In genomic region chr2:201452058-201452736, GRCh38 we compare ENCODE assay signal across 8 cellular contexts. TPM values are rescaled to one million over a fixed set of nuclear protein-coding genes. Genes with fewer than 3 reads are reported as not detected.
DNase-seq lines count a peak whose midpoint lies in the region; ATAC-seq and TF ChIP-seq lines count a peak whose summit lies in the region.

No MANE protein-coding gene starts in this region.

- 15% methylated on average over 29 of the region's 45 CpGs for WGBS in mammary epithelial cell (ENCODE audit: low coverage, missing lambda C conversion rate)
- 3% methylated on average over 45 of the region's 45 CpGs for WGBS in liver

- dilution Hi-C loops in mammary epithelial cell (cut with HindIII; ENCODE audit: low sequenced_read_pairs) = no loop called here

- H3K36me3 ChIP-seq in mammary epithelial cell (ENCODE audit: insufficient read depth, low read length) (no peaks in the 10 kb centered on the region), liver (ENCODE audit: control insufficient read depth in 4 of 4, insufficient read depth in 3 of 4, low read depth in 1 of 4, low read length in 3 of 4) (no peaks in the 10 kb centered on the region), thoracic aorta (peaks cover 3% of the 10 kb centered on the region)

- H3K79me2 ChIP-seq in mammary epithelial cell (ENCODE audit: insufficient read depth, low read length) = peaks cover 38% of the 10 kb centered on the region

- DNase-seq in NCI-H345 treated with DMSO at 0.1 percent for 48 hours (lab: John Stamatoyannopoulos, UW; ENCODE audit: unreplicated experiment) = peak; percentile 24
- no peak for DNase-seq in NCI-H345 (lab: John Stamatoyannopoulos, UW)
- peak; percentile 46 to 62 for DNase-seq in Kasumi-1 (lab: John Stamatoyannopoulos, UW)
- peak; percentile 16 for DNase-seq in mammary epithelial cell
- DNase-seq in thoracic aorta (ENCODE audit: low spot score) = no peak
- DNase-seq in HT-29 (ENCODE audit: low spot score) = no peak

- intact Hi-C loops in mammary epithelial cell (cut with micrococcal nuclease) = loop anchor here (5.0 kb wide), 2 partner anchors 190 to 215 kb away; partner anchors contain the start of gene TMEM237

- no peak for ATAC-seq in thoracic aorta (ENCODE audit: insufficient number of reproducible peaks, low FRiP score, low read depth)
- ATAC-seq in HG03565 (IDR thresholded peaks at IDR 0.05; ENCODE audit: unreplicated experiment) = no peak

- BruUV-seq in mammary epithelial cell (replicated peaks; lab: Mats Ljungman, UMichigan) = TSS peak; percentile 83

- H3K9me3 ChIP-seq in mammary epithelial cell (replicated peaks; ENCODE audit: insufficient read depth, low read length) (no peaks in the 10 kb centered on the region), liver (ENCODE audit: control insufficient read depth in 4 of 4, low read length in 3 of 4) (no peaks in the 10 kb centered on the region), thoracic aorta (no peaks in the 10 kb centered on the region)

- in situ Hi-C loops in mammary epithelial cell (cut with MboI; ENCODE audit: low sequenced_read_pairs in 2 of 2) = no loop called here

- H3K4me3 ChIP-seq in mammary epithelial cell (replicated peaks in 1 of 3; ENCODE audit: insufficient read depth in 1 of 3, low read depth in 2 of 3, low read length in 3 of 3) = peak overlapping the region; percentile 60 to 93 (median 88)
- H3K4me3 ChIP-seq in liver (ENCODE audit: low read depth in 1 of 3, low read length in 3 of 3) = peak overlapping the region; percentile 72 to 83 (median 79)
- peak overlapping the region; percentile 87 for H3K4me3 ChIP-seq in thoracic aorta

- no peaks in the 10 kb centered on the region for H3K27me3 ChIP-seq in mammary epithelial cell (ENCODE audit: insufficient read depth, low read length)
- H3K27me3 ChIP-seq in liver (ENCODE audit: control insufficient read depth in 4 of 4, insufficient read depth in 4 of 4, low read length in 3 of 4) = no peaks in the 10 kb centered on the region
- H3K27me3 ChIP-seq in thoracic aorta (replicated peaks; ENCODE audit: insufficient read depth) = no peaks in the 10 kb centered on the region

- TF ChIP-seq CTCF in mammary epithelial cell (conservative IDR thresholded peaks at IDR 0.05 in 1 of 2, IDR thresholded peaks at IDR 0.05 in 1 of 2; ENCODE audit: extremely low read depth in 1 of 2, insufficient read depth in 1 of 2, low read depth in 1 of 2, low read length in 2 of 2) = no peak
- TF ChIP-seq CTCF in liver (IDR thresholded peaks at IDR 0.05; ENCODE audit: low read depth, low read length, missing input control) = no peak
- no peak for TF ChIP-seq CTCF in thoracic aorta (IDR thresholded peaks at IDR 0.05)

- H3K9ac ChIP-seq in mammary epithelial cell (ENCODE audit: insufficient read depth, low read length) (peak overlapping the region; percentile 50), liver (ENCODE audit: low read depth in 1 of 2, low read length in 2 of 2) (peak overlapping the region; percentile 18 to 77)

- peak overlapping the region; percentile 98 for H2AFZ ChIP-seq in mammary epithelial cell (ENCODE audit: low read depth, low read length)

- H3K27ac ChIP-seq in mammary epithelial cell (ENCODE audit: insufficient read depth, low read depth, low read length) (peak overlapping the region; percentile 72), liver (ENCODE audit: low read depth in 1 of 2, low read length in 2 of 2) (peak overlapping the region; percentile 62 to 87), thoracic aorta (peak overlapping the region; percentile 80 to 84)

- H3K4me2 ChIP-seq in mammary epithelial cell (ENCODE audit: insufficient read depth, low read depth, low read length) = peak overlapping the region; percentile 75

- H3K4me1 ChIP-seq in mammary epithelial cell (ENCODE audit: insufficient read depth, low read length) (peaks cover 20% of the 10 kb centered on the region), liver (ENCODE audit: control insufficient read depth in 4 of 4, insufficient read depth in 4 of 4, low read length in 3 of 4) (peaks cover 7 to 37% (median 25%) of the 10 kb centered on the region in 4 donors), thoracic aorta (ENCODE audit: control insufficient read depth in 1 of 2, low read depth in 2 of 2) (peaks cover 37 to 43% of the 10 kb centered on the region in 2 donors)

- no peaks in the 10 kb centered on the region for H4K20me1 ChIP-seq in mammary epithelial cell (ENCODE audit: insufficient read depth, low read length)

- peak in 1 of 2 donors; percentile 11 for TF ChIP-seq RAD21 in liver (IDR thresholded peaks at IDR 0.05)

- CTCF ChIA-PET in mammary epithelial cell (lab: Charles Lee; ENCODE audit: low non-redundant PET) = no interaction called here

TF ChIP-seq in liver, 16 proteins besides CTCF, POLR2A, EP300 and RAD21:
- TF ChIP-seq JUND (IDR thresholded peaks at IDR 0.05) (peak in 1 of 2 donors; percentile 25), GABPA (IDR thresholded peaks at IDR 0.05 in 1 of 2, conservative IDR thresholded peaks at IDR 0.05 in 1 of 2) (no peak), SP1 (IDR thresholded peaks at IDR 0.05) (no peak)
TF ChIP-seq in liver: peak in this region for 1.

RNA-seq across cellular contexts. Expression of gene STRADB, which starts 0.7 kb away (rescaled TPM):
- 10 to 100 TPM; 12.8 to 19.2 TPM for total RNA-seq in mammary epithelial cell
- 5.1 TPM for polyA plus RNA-seq in mammary epithelial cell
- polyA minus RNA-seq in mammary epithelial cell = 10.0 TPM
- total RNA-seq in liver = 100 to 1,000 TPM in 1 of 2 donors, 10 to 100 TPM in 1; 56.1 to 199 TPM
- 10 to 100 TPM; 35.9 to 78.6 TPM for polyA plus RNA-seq in liver
- 10 to 100 TPM in 1 of 2 donors, 1 to 10 TPM in 1; 8.7 to 13.8 TPM for total RNA-seq in thoracic aorta
- 7.6 and 8.1 TPM in 2 replicates for total RNA-seq in HT-29 (2014; rRNA removed; shearing (Covaris generic))

RNA-seq across cellular contexts. Expression of gene TRAK2, which starts 0.9 kb away (rescaled TPM):
- total RNA-seq in mammary epithelial cell (10 to 100 TPM; 18.9 to 28.7 TPM), liver (100 to 1,000 TPM in 1 of 2 donors, 10 to 100 TPM in 1; 18.7 to 207 TPM), thoracic aorta (10 to 100 TPM; 69.3 to 88.5 TPM)
- polyA plus RNA-seq in mammary epithelial cell (8.6 TPM), liver (1 to 10 TPM; 6.1 to 6.2 TPM)
- 15.9 TPM for polyA minus RNA-seq in mammary epithelial cell
- 6.8 and 10.0 TPM in 2 replicates for total RNA-seq in HT-29 (2014; rRNA removed; shearing (Covaris generic))

Comparison
In these comparisons a context has a peak if more than half of its experiments do, and no peak if none do; other contexts are left out.
1. DNase-seq: peak in NCI-H345 treated with DMSO at 0.1 percent for 48 hours (single experiment), Kasumi-1 (2 of 2) and mammary epithelial cell (single experiment); none in NCI-H345 (single experiment), thoracic aorta (single experiment) and HT-29 (single experiment).
2. Peak in every context shown above with its lines, with median percentiles within 50 percentile points of each other: H3K27ac ChIP-seq and H3K4me3 ChIP-seq.